In genomic region chr15:90885432-90886290, GRCh38 we compare ENCODE assay signal across 8 cellular contexts. TPM values are rescaled to one million over a fixed set of nuclear protein-coding genes. Genes with fewer than 3 reads are reported as not detected.
DNase-seq lines count a peak whose midpoint lies in the region; ATAC-seq and TF ChIP-seq lines count a peak whose summit lies in the region.

No MANE protein-coding gene starts in this region.

- DNase-seq in GM20000 (ENCODE audit: low spot score): peak; percentile 84
- DNase-seq in NCI-H1105 (lab: John Stamatoyannopoulos, UW): peak; percentile 25
- DNase-seq in activated CD4-positive, CD25-positive, alpha-beta regulatory T cell treated with anti-CD3 and anti-CD28 coated beads, Interleukin-2, amount 50 U/mL, for 72 hours: peak; percentile 86
- DNase-seq in central memory CD4-positive, alpha-beta T cell: peak; percentile 62
- DNase-seq in left colon: peak; percentile 57 to 82
- peak; percentile 63 for DNase-seq in stimulated activated CD4-positive, alpha-beta T cell treated with anti-CD3 and anti-CD28 coated beads, Interleukin-2, amount 100 ng/mL, for 4 hours (ENCODE audit: low read depth)
- DNase-seq in cortex of kidney (lab: John Stamatoyannopoulos, UW): no peak

- intact Hi-C loops in left colon (cut with DNase I, micrococcal nuclease): loop anchor here (2.0 to 5.0 kb wide), 2 partner anchors 237 to 238 kb away; no protein-coding TSS in a partner anchor

- peak; percentile 99 for TF ChIP-seq CTCF in C4-2B (conservative IDR thresholded peaks at IDR 0.05)
- TF ChIP-seq CTCF in GM20000 (IDR thresholded peaks at IDR 0.05; ENCODE audit: extremely low read depth, missing control alignments): peak; percentile 98

- peak; percentile 60 for ATAC-seq in left colon

- no peak overlapping the region for H3K27ac ChIP-seq in C4-2B

RNA-seq across cellular contexts. Expression of gene FES, which starts 1.4 kb away (rescaled TPM):
- 1 to 10 TPM; 5.1 to 10.0 TPM for total RNA-seq in left colon

RNA-seq across cellular contexts. Expression of gene FURIN, which starts 17.3 kb away (rescaled TPM):
- total RNA-seq in left colon: 100 to 1,000 TPM in 1 of 2 donors, 10 to 100 TPM in 1; 74.0 to 101 TPM

RNA-seq across cellular contexts. Expression of gene MAN2A2, which starts 17.4 kb away (rescaled TPM):
- total RNA-seq in left colon: 10 to 100 TPM; 48.4 to 63.7 TPM

RNA-seq across cellular contexts. Expression of gene HDDC3, which starts 46.7 kb away (rescaled TPM):
- 10 to 100 TPM; 17.3 to 17.5 TPM for total RNA-seq in left colon

RNA-seq across cellular contexts. Expression of gene UNC45A, which starts 49.4 kb away (rescaled TPM):
- total RNA-seq in left colon: 10 to 100 TPM; 53.0 to 58.1 TPM
